Comparison of ENCODE assay signal across 1 cellular context in genomic region chr2:68062680-68063387, GRCh38.
TF ChIP-seq lines count a peak whose summit lies in the region.

TSS of gene C1D (minus strand) at chr2:68063004. CDS start at chr2:68047310, 15,694 bp downstream.

TF ChIP-seq in K562, 482 proteins besides CTCF, POLR2A, EP300 and RAD21 (continued from another document and continues in another):
- TF ChIP-seq WHSC1 (IDR thresholded peaks at IDR 0.05; ENCODE audit: low read length), result no peak
- TF ChIP-seq ZNF592 (IDR thresholded peaks at IDR 0.05), result no peak
- no peak for TF ChIP-seq RBM14 (IDR thresholded peaks at IDR 0.05; ENCODE audit: borderline replicate concordance, insufficient read depth, low read depth, low read length)
- TF ChIP-seq ZBTB5 (IDR thresholded peaks at IDR 0.05), result no peak
- no peak for TF ChIP-seq ZNF324 (CRISPR knock-in tag; IDR thresholded peaks at IDR 0.05)
- no peak for TF ChIP-seq E2F4 (CRISPR knock-in tag; IDR thresholded peaks at IDR 0.05; ENCODE audit: low read depth)
- no peak for TF ChIP-seq DPF2 (IDR thresholded peaks at IDR 0.05)
- no peak for TF ChIP-seq PTTG1 (tag; IDR thresholded peaks at IDR 0.05; ENCODE audit: low read depth)
- TF ChIP-seq ZNF354B (CRISPR knock-in tag; IDR thresholded peaks at IDR 0.05), result no peak
- TF ChIP-seq POLR3G (IDR thresholded peaks at IDR 0.05; ENCODE audit: extremely low read depth, insufficient read length, insufficient replicate concordance), result no peak
- peak; percentile 94 to 100 for TF ChIP-seq MAZ (CRISPR knock-in tag; conservative IDR thresholded peaks at IDR 0.05 in 1 of 2, IDR thresholded peaks at IDR 0.05 in 1 of 2)
- no peak for TF ChIP-seq GATA2 (CRISPR knock-in tag; IDR thresholded peaks at IDR 0.05)
- no peak for TF ChIP-seq HEY1 (CRISPR knock-in tag; IDR thresholded peaks at IDR 0.05; ENCODE audit: borderline replicate concordance)
- no peak for TF ChIP-seq ZNF507 (tag; conservative IDR thresholded peaks at IDR 0.05)
- TF ChIP-seq ZNF639 (CRISPR knock-in tag; conservative IDR thresholded peaks at IDR 0.05 in 1 of 2, IDR thresholded peaks at IDR 0.05 in 1 of 2), result peak in 1 of 2 experiments; percentile 14; a peak in 1 of 4 replicates
- TF ChIP-seq RBM15 (IDR thresholded peaks at IDR 0.05; ENCODE audit: insufficient read depth, low read length), result no peak
- TF ChIP-seq SIRT6 (IDR thresholded peaks at IDR 0.05; ENCODE audit: low read depth, low read length), result no peak
- no peak for TF ChIP-seq CEBPB (tag; IDR thresholded peaks at IDR 0.05)
- no peak for TF ChIP-seq GABPB1 (CRISPR knock-in tag; IDR thresholded peaks at IDR 0.05)
- TF ChIP-seq COPS2 (conservative IDR thresholded peaks at IDR 0.05), result no peak
- no peak for TF ChIP-seq ZNF316 (IDR thresholded peaks at IDR 0.05)
- TF ChIP-seq PHF8 (IDR thresholded peaks at IDR 0.05; ENCODE audit: borderline replicate concordance, low read length), result peak; percentile 84
- no peak for TF ChIP-seq ZBTB49 (CRISPR knock-in tag; IDR thresholded peaks at IDR 0.05; ENCODE audit: borderline replicate concordance)
- TF ChIP-seq TBL1XR1 (IDR thresholded peaks at IDR 0.05; ENCODE audit: low read length in 2 of 2), result peak in 1 of 2 experiments; percentile 96; a peak in 2 of 4 replicates
- no peak for TF ChIP-seq NR4A1 (CRISPR knock-in tag; IDR thresholded peaks at IDR 0.05)
- TF ChIP-seq NR4A1 (tag; IDR thresholded peaks at IDR 0.05), result no peak
- TF ChIP-seq HNRNPH1 (optimal IDR thresholded peaks at IDR 0.05; ENCODE audit: low read depth, low read length), result no peak
- TF ChIP-seq ZBTB1 (CRISPR knock-in tag; IDR thresholded peaks at IDR 0.05; ENCODE audit: borderline replicate concordance, low read depth), result no peak
- peak; percentile 79 for TF ChIP-seq SP1 (CRISPR knock-in tag; IDR thresholded peaks at IDR 0.05)
- TF ChIP-seq OTX1 (CRISPR knock-in tag; IDR thresholded peaks at IDR 0.05), result no peak
- no peak for TF ChIP-seq ZNF589 (CRISPR knock-in tag; IDR thresholded peaks at IDR 0.05; ENCODE audit: low read depth)
- no peak for TF ChIP-seq ZKSCAN1 (IDR thresholded peaks at IDR 0.05; ENCODE audit: low read depth, low read length)
- no peak for TF ChIP-seq ZNF24 (IDR thresholded peaks at IDR 0.05)
- TF ChIP-seq ZNF778 (CRISPR knock-in tag; IDR thresholded peaks at IDR 0.05), result no peak
- TF ChIP-seq KAT7 (CRISPR knock-in tag; IDR thresholded peaks at IDR 0.05; ENCODE audit: borderline replicate concordance), result no peak
- no peak for TF ChIP-seq RB1 (IDR thresholded peaks at IDR 0.05; ENCODE audit: low read depth)
- no peak for TF ChIP-seq ZNF518B (CRISPR knock-in tag; IDR thresholded peaks at IDR 0.05)
- TF ChIP-seq ZBTB11 (CRISPR knock-in tag; IDR thresholded peaks at IDR 0.05), result peak in 1 of 3 experiments; percentile 78; a peak in 2 of 6 replicates
- TF ChIP-seq ZNF280B (CRISPR knock-in tag; IDR thresholded peaks at IDR 0.05), result no peak
- TF ChIP-seq JUN (IDR thresholded peaks at IDR 0.05; ENCODE audit: borderline replicate concordance, low read depth, low read length), result peak; percentile 55; the same call in 1 of the 2 replicates
- TF ChIP-seq JUN (CRISPR knock-in tag; IDR thresholded peaks at IDR 0.05; ENCODE audit: borderline replicate concordance), result no peak
- TF ChIP-seq ZEB2 (IDR thresholded peaks at IDR 0.05), result peak; percentile 14; the same call in 1 of the 2 replicates
